In the genomic region with DNA sequence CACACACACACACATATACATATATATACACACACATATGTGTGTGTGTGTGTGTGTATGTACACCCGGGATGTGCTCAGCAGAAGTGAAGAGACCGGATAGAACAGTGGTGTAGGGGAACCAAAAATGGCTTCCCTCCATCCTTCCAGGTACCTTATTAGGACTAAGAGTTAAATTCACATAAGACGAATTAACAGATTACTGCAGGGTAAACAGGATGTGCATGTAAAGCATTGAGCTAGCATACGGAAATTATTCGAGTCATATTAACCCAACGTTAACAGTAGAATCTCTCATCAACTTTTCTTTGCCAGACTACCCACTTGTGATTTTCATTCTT, we compare ENCODE assay signal across 7 cellular contexts. TPM values are rescaled to one million over a fixed set of nuclear protein-coding genes. Genes with fewer than 3 reads are reported as not detected.
DNase-seq lines count a peak whose midpoint lies in the region; ATAC-seq, FAIRE-seq and TF ChIP-seq lines count a peak whose summit lies in the region.

No MANE protein-coding gene starts in this region.

- peaks cover 0 to 2% of the 10 kb centered on the region in 2 donors for H3K4me1 ChIP-seq in esophagus (ENCODE audit: control insufficient read depth in 2 of 2, insufficient read depth in 2 of 2, low read length in 1 of 2)

- no peaks in the 10 kb centered on the region for H3K27me3 ChIP-seq in esophagus (ENCODE audit: control insufficient read depth in 1 of 2, insufficient read depth in 2 of 2, low read length in 2 of 2)

- no peak overlapping the region for H3K27ac Mint-ChIP-seq in activated T-helper 2 cell treated with anti-CD3 and anti-CD28 coated beads, Interferon-gamma antibody, Interleukin-2, Interleukin-4, amounts not matched to agents 10 μg/mL and 5 μg/mL and 100 μg/mL, durations not matched to agents 14 hours and 24 hours and 36 hours

- peaks cover 8 to 13% of the 10 kb centered on the region in 2 donors for H3K36me3 ChIP-seq in esophagus (ENCODE audit: control insufficient read depth in 2 of 2, insufficient read depth in 2 of 2, low read length in 1 of 2)

- H3K4me1 Mint-ChIP-seq in activated T-helper 2 cell treated with anti-CD3 and anti-CD28 coated beads, Interferon-gamma antibody, Interleukin-2, Interleukin-4, amounts not matched to agents 10 μg/mL and 5 μg/mL and 100 μg/mL, durations not matched to agents 14 hours and 24 hours and 36 hours (ENCODE audit: low read depth) = peaks cover 40% of the 10 kb centered on the region

- peaks cover 61% of the 10 kb centered on the region for H3K36me3 Mint-ChIP-seq in activated T-helper 2 cell treated with anti-CD3 and anti-CD28 coated beads, Interferon-gamma antibody, Interleukin-2, Interleukin-4, amounts not matched to agents 10 μg/mL and 5 μg/mL and 100 μg/mL, durations not matched to agents 14 hours and 24 hours and 36 hours (ENCODE audit: low read depth)

- no peaks in the 10 kb centered on the region for H3K9me3 Mint-ChIP-seq in activated T-helper 2 cell treated with anti-CD3 and anti-CD28 coated beads, Interferon-gamma antibody, Interleukin-2, Interleukin-4, amounts not matched to agents 10 μg/mL and 5 μg/mL and 100 μg/mL, durations not matched to agents 14 hours and 24 hours and 36 hours

- no peak for FAIRE-seq in GM19239 (lab: Jason Lieb, UNC)

- WGBS in esophagus, 2 donors = 1% methylated on average over 6 of the region's 6 CpGs

- no peaks in the 10 kb centered on the region for H3K9me3 ChIP-seq in esophagus (ENCODE audit: control insufficient read depth in 2 of 2, insufficient read depth in 1 of 2, low read depth in 1 of 2, low read length in 1 of 2)

- DNase-seq in NCI-H69 (lab: John Stamatoyannopoulos, UW) (peak; percentile 39), retinal pigment epithelial cell (ENCODE audit: low read depth) (no peak), GM19239 (ENCODE audit: insufficient read length, low spot score) (no peak), COR-L47 (lab: John Stamatoyannopoulos, UW) (no peak)
- no peak for DNase-seq in activated T-helper 2 cell treated with anti-CD3 and anti-CD28 coated beads, Interferon-gamma antibody, Interleukin-2, Interleukin-4, amounts not matched to agents 10 μg/mL and 5 μg/mL and 100 μg/mL, durations not matched to agents 14 hours and 24 hours and 36 hours (ENCODE audit: low spot score)

- H3K4me3 ChIP-seq in esophagus (ENCODE audit: low read depth in 1 of 2, low read length in 2 of 2) = peak overlapping the region; percentile 87 to 96
- peak overlapping the region; percentile 72 for H3K4me3 ChIP-seq in retinal pigment epithelial cell (ENCODE audit: low read length)

- no peak overlapping the region for H3K4me3 Mint-ChIP-seq in activated T-helper 2 cell treated with anti-CD3 and anti-CD28 coated beads, Interferon-gamma antibody, Interleukin-2, Interleukin-4, amounts not matched to agents 10 μg/mL and 5 μg/mL and 100 μg/mL, durations not matched to agents 14 hours and 24 hours and 36 hours (ENCODE audit: low read depth)

- no peaks in the 10 kb centered on the region for H3K27me3 Mint-ChIP-seq in activated T-helper 2 cell treated with anti-CD3 and anti-CD28 coated beads, Interferon-gamma antibody, Interleukin-2, Interleukin-4, amounts not matched to agents 10 μg/mL and 5 μg/mL and 100 μg/mL, durations not matched to agents 14 hours and 24 hours and 36 hours (ENCODE audit: low read depth)

- TF ChIP-seq CTCF in retinal pigment epithelial cell (conservative IDR thresholded peaks at IDR 0.05; ENCODE audit: low read depth, low read length) = no peak

- peak; percentile 3 for ATAC-seq in GM21723 (IDR thresholded peaks at IDR 0.05; ENCODE audit: unreplicated experiment)

- intact Hi-C loops in activated T-helper 2 cell treated with anti-CD3 and anti-CD28 coated beads, Interferon-gamma antibody, Interleukin-2, Interleukin-4, amounts not matched to agents 10 μg/mL and 5 μg/mL and 100 μg/mL, durations not matched to agents 14 hours and 24 hours and 36 hours (cut with micrococcal nuclease) = loop anchor here (2.0 kb wide), 1 partner anchor 20 kb away; no protein-coding TSS in a partner anchor

- H3K27ac ChIP-seq in esophagus (ENCODE audit: low read depth in 2 of 2, low read length in 1 of 2) = no peak overlapping the region

RNA-seq across cellular contexts. Expression of gene CSTF1, which starts 0.7 kb away (rescaled TPM):
- 10 to 100 TPM in 1 of 2 donors, 1 to 10 TPM in 1; 3.8 to 13.2 TPM for polyA plus RNA-seq in esophagus
- total RNA-seq in activated T-helper 2 cell treated with anti-CD3 and anti-CD28 coated beads, Interferon-gamma antibody, Interleukin-2, Interleukin-4, amounts not matched to agents 10 μg/mL and 5 μg/mL and 100 μg/mL, durations not matched to agents 14 hours and 24 hours and 36 hours = 51.2 and 52.1 TPM in 2 replicates

RNA-seq across cellular contexts. Expression of gene AURKA, which starts 1.1 kb away (rescaled TPM):
- 1 to 10 TPM; 5.5 to 8.7 TPM for polyA plus RNA-seq in esophagus
- total RNA-seq in activated T-helper 2 cell treated with anti-CD3 and anti-CD28 coated beads, Interferon-gamma antibody, Interleukin-2, Interleukin-4, amounts not matched to agents 10 μg/mL and 5 μg/mL and 100 μg/mL, durations not matched to agents 14 hours and 24 hours and 36 hours = 64.8 and 71.1 TPM in 2 replicates

RNA-seq across cellular contexts. Expression of gene CASS4, which starts 19.0 kb away (rescaled TPM):
- polyA plus RNA-seq in esophagus = under 1 TPM; 0.18 to 0.22 TPM
- 4.6 and 4.7 TPM in 2 replicates for total RNA-seq in activated T-helper 2 cell treated with anti-CD3 and anti-CD28 coated beads, Interferon-gamma antibody, Interleukin-2, Interleukin-4, amounts not matched to agents 10 μg/mL and 5 μg/mL and 100 μg/mL, durations not matched to agents 14 hours and 24 hours and 36 hours

RNA-seq across cellular contexts. Expression of gene FAM210B, which starts 34.3 kb away (rescaled TPM):
- 10 to 100 TPM; 13.9 to 22.6 TPM for polyA plus RNA-seq in esophagus
- total RNA-seq in activated T-helper 2 cell treated with anti-CD3 and anti-CD28 coated beads, Interferon-gamma antibody, Interleukin-2, Interleukin-4, amounts not matched to agents 10 μg/mL and 5 μg/mL and 100 μg/mL, durations not matched to agents 14 hours and 24 hours and 36 hours = 9.2 TPM in 2 replicates
